13 cellular contexts compared by ENCODE assay signal in genomic region chr6:141153563-141153962, GRCh38.
DNase-seq lines count a peak whose midpoint lies in the region; ATAC-seq and TF ChIP-seq lines count a peak whose summit lies in the region.
"Had no signal": no experiment of that assay in that cellular context is flagged by ENCODE, and none has a peak within 500 bp of the region (broad histone marks: within the 10 kb centered on the region; RNA-seq: fewer than 3 reads in every experiment).

No MANE protein-coding gene starts in this region.

- peaks cover 4% of the 10 kb centered on the region for H3K9me3 Mint-ChIP-seq in CD8-positive, alpha-beta T cell

- no peak for TF ChIP-seq CTCF in CD8-positive, alpha-beta T cell (IDR thresholded peaks at IDR 0.05)
- TF ChIP-seq CTCF in Peyer's patch (IDR thresholded peaks at IDR 0.05), result no peak

- no peaks in the 10 kb centered on the region for H3K27me3 Mint-ChIP-seq in CD8-positive, alpha-beta T cell (ENCODE audit: low read depth)

- no peaks in the 10 kb centered on the region for H3K36me3 ChIP-seq in CD8-positive, alpha-beta T cell (ENCODE audit: insufficient read depth, low read length)
- no peaks in the 10 kb centered on the region for H3K36me3 ChIP-seq in HUES6 (ENCODE audit: control insufficient read depth, insufficient read depth, low read length)
- no peaks in the 10 kb centered on the region for H3K36me3 ChIP-seq in Peyer's patch
- H3K36me3 ChIP-seq: heart left ventricle had no signal

- H3K9me3 ChIP-seq in CD8-positive, alpha-beta T cell (ENCODE audit: low read length), result no peaks in the 10 kb centered on the region
- H3K9me3 ChIP-seq in HUES6 (ENCODE audit: control insufficient read depth, insufficient read depth, low read depth, low read length) (peaks cover 23% of the 10 kb centered on the region), Peyer's patch (no peaks in the 10 kb centered on the region)

- peak overlapping the region; percentile 45 for H3K27ac Mint-ChIP-seq in CD8-positive, alpha-beta T cell

- peak in 1 of 7 experiments; percentile 20 for DNase-seq in CD8-positive, alpha-beta T cell
- DNase-seq in dermis blood vessel endothelial cell (peak; percentile 22), kidney glomerular epithelial cell (lab: John Stamatoyannopoulos, UW) (no peak), Peyer's patch (no peak), DMS79 treated with DMSO at 0.1 percent for 48 hours (lab: John Stamatoyannopoulos, UW) (no peak)
- DNase-seq: amniotic stem cell, heart left ventricle, NCI-H1092 treated with DMSO at 0.1 percent for 48 hours had no signal

- peak; percentile 77 for ATAC-seq in CD8-positive, alpha-beta T cell
- peak; percentile 68 for ATAC-seq in GM18511 (IDR thresholded peaks at IDR 0.05; ENCODE audit: unreplicated experiment)
- ATAC-seq in HG03097 (IDR thresholded peaks at IDR 0.05; ENCODE audit: low FRiP score, unreplicated experiment), result no peak
- ATAC-seq: heart left ventricle, sciatic nerve had no signal

- H3K36me3 Mint-ChIP-seq in CD8-positive, alpha-beta T cell, result no peaks in the 10 kb centered on the region

- no peak overlapping the region for H3K27ac ChIP-seq in CD8-positive, alpha-beta T cell (ENCODE audit: low read depth, low read length)
- H3K27ac ChIP-seq in HUES6 (ENCODE audit: low read depth, low read length) (peak overlapping the region; percentile 80), Peyer's patch (no peak overlapping the region)
- H3K27ac ChIP-seq: HL-60 had no signal

- POLR2A ChIA-PET in CD8-positive, alpha-beta T cell (lab: Charles Lee), result no interaction called here

- H3K4me1 Mint-ChIP-seq in CD8-positive, alpha-beta T cell (ENCODE audit: low read depth), result peaks cover 17% of the 10 kb centered on the region

- CTCF ChIA-PET in CD8-positive, alpha-beta T cell (lab: Charles Lee), result no interaction called here

- no peak overlapping the region for H3K4me3 Mint-ChIP-seq in CD8-positive, alpha-beta T cell

- no peak overlapping the region for H3K9ac ChIP-seq in HUES6 (ENCODE audit: low read length)

- no peak for TF ChIP-seq POLR2A in Peyer's patch (IDR thresholded peaks at IDR 0.05)

- H3K4me1 ChIP-seq in CD8-positive, alpha-beta T cell (ENCODE audit: insufficient read depth, low read length), result peaks cover 11% of the 10 kb centered on the region
- H3K4me1 ChIP-seq in HUES6 (ENCODE audit: control insufficient read depth, insufficient read depth, low read length) (peaks cover 12% of the 10 kb centered on the region; the same call in 1 of the 2 replicates), Peyer's patch (no peaks in the 10 kb centered on the region)

- H3K27me3 ChIP-seq in CD8-positive, alpha-beta T cell (ENCODE audit: insufficient read depth, low read length), result no peaks in the 10 kb centered on the region
- H3K27me3 ChIP-seq in HUES6 (ENCODE audit: control insufficient read depth, insufficient read depth, low read length) (no peaks in the 10 kb centered on the region), Peyer's patch (no peaks in the 10 kb centered on the region)
- H3K27me3 ChIP-seq: heart left ventricle had no signal

- intact Hi-C loops in CD8-positive, alpha-beta T cell (cut with DNase I, micrococcal nuclease), result no loop called here

- H3K4me3 ChIP-seq in CD8-positive, alpha-beta T cell (ENCODE audit: low read depth, low read length), result no peak overlapping the region
- H3K4me3 ChIP-seq in HUES6 (ENCODE audit: low read depth, low read length) (no peak overlapping the region), Peyer's patch (no peak overlapping the region)
- H3K4me3 ChIP-seq: heart left ventricle had no signal
